ENCODE assay signal across 11 cellular contexts in the genomic region with DNA sequence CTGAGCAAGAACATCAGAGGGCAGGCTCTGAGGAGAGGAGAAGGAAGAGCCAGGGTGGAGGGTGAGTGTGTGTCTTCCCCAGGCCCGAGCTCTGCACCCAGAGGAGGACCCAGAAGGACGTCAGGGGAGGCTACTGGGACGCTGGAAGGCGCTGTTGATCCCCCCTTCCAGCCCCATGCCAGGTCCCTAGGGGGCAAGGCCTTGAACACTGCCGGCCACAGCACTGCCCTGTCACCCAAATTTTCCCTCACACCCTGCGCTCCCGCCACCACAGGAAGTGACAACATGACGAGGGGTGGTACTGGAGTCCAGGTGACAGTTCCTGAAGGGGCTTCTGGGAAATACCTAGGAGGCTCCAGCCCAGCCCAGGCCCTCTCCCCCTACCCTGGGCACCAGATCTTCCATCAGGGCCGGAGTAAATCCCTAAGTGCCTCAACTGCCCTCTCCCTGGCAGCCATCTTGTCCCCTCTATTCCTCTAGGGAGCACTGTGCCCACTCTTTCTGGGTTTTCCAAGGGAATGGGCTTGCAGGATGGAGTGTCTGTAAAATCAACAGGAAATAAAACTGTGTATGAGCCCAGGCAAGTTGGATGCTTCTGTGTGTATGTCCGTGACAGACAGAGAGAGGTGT. TPM values are rescaled to one million over a fixed set of nuclear protein-coding genes. Genes with fewer than 3 reads are reported as not detected.
DNase-seq lines count a peak whose midpoint lies in the region; ATAC-seq and TF ChIP-seq lines count a peak whose summit lies in the region.
"Had no signal": no experiment of that assay in that cellular context is flagged by ENCODE, and none has a peak within 500 bp of the region (broad histone marks: within the 10 kb centered on the region; RNA-seq: fewer than 3 reads in every experiment).

No MANE protein-coding gene starts in this region.

- H3K4me1 ChIP-seq in transverse colon, result peaks cover 30 to 67% (median 57%) of the 10 kb centered on the region in 4 donors

- H3K27ac ChIP-seq in transverse colon, result peak overlapping the region; percentile 72 to 89 (median 87)

- WGBS in transverse colon (ENCODE audit: low coverage in 1 of 2), 2 donors, result 71% methylated on average over 10 of the region's 10 CpGs; no CpG with 5 or more reads in 1 of the 2 donors

- no peak for TF ChIP-seq EP300 in transverse colon (IDR thresholded peaks at IDR 0.05; ENCODE audit: low read depth)

- H3K9me3 ChIP-seq in transverse colon, result no peaks in the 10 kb centered on the region

- DNase-seq in activated naive CD4-positive, alpha-beta T cell treated with anti-CD3 and anti-CD28 coated beads for 36 hours, result no peak
- DNase-seq in activated naive CD4-positive, alpha-beta T cell treated with Interleukin-2 at 50 U/mL for 16 hours, result no peak
- DNase-seq in activated CD8-positive, alpha-beta T cell treated with anti-CD3 and anti-CD28 coated beads, Interleukin-2, amount 10 ng/mL, durations not matched to agents 7 days and 5 days, result no peak
- DNase-seq in glutamatergic neuron (no peak), transverse colon (no peak), GM10266 (ENCODE audit: extremely low spot score) (no peak)
- DNase-seq: NK-92 treated with Interleukin-12 subunit alpha and Interleukin-12 subunit beta, amount 100 ng/mL, for 24 hours had no signal

- TF ChIP-seq POLR2A in transverse colon (IDR thresholded peaks at IDR 0.05), result no peak

- H3K4me1 Mint-ChIP-seq in activated naive CD4-positive, alpha-beta T cell treated with anti-CD3 and anti-CD28 coated beads for 36 hours (ENCODE audit: low read depth), result peaks cover 46% of the 10 kb centered on the region
- peaks cover 67% of the 10 kb centered on the region for H3K4me1 Mint-ChIP-seq in activated CD8-positive, alpha-beta T cell treated with anti-CD3 and anti-CD28 coated beads, Interleukin-2, amount 10 ng/mL, durations not matched to agents 7 days and 5 days (ENCODE audit: low read depth)
- H3K4me1 Mint-ChIP-seq in glutamatergic neuron (ENCODE audit: low read depth, unreplicated experiment), result peaks cover 54% of the 10 kb centered on the region

- TF ChIP-seq CTCF in glutamatergic neuron (IDR thresholded peaks at IDR 0.05; ENCODE audit: partially characterized antibody, unreplicated experiment), result no peak
- TF ChIP-seq CTCF in transverse colon (IDR thresholded peaks at IDR 0.05), result no peak
- no peak for TF ChIP-seq CTCF in GM10266 (IDR thresholded peaks at IDR 0.05; ENCODE audit: control insufficient read depth, insufficient read depth, low read depth, missing control alignments)

- H3K4me3 ChIP-seq in transverse colon, result no peak overlapping the region

- H3K9me3 Mint-ChIP-seq in activated naive CD4-positive, alpha-beta T cell treated with anti-CD3 and anti-CD28 coated beads for 36 hours, result no peaks in the 10 kb centered on the region
- no peaks in the 10 kb centered on the region for H3K9me3 Mint-ChIP-seq in activated CD8-positive, alpha-beta T cell treated with anti-CD3 and anti-CD28 coated beads, Interleukin-2, amount 10 ng/mL, durations not matched to agents 7 days and 5 days (ENCODE audit: insufficient read depth)
- H3K9me3 Mint-ChIP-seq in glutamatergic neuron (ENCODE audit: unreplicated experiment), result peaks cover 12% of the 10 kb centered on the region
- H3K9me3 Mint-ChIP-seq: activated naive CD4-positive, alpha-beta T cell treated with anti-CD3 and anti-CD28 coated beads, Interleukin-2, amount 50 U/mL, for 24 hours had no signal

- peak overlapping the region; percentile 83 for H3K4me3 Mint-ChIP-seq in activated naive CD4-positive, alpha-beta T cell treated with anti-CD3 and anti-CD28 coated beads for 36 hours
- H3K4me3 Mint-ChIP-seq in activated CD8-positive, alpha-beta T cell treated with anti-CD3 and anti-CD28 coated beads, Interleukin-2, amount 10 ng/mL, durations not matched to agents 7 days and 5 days, result peak overlapping the region; percentile 53
- H3K4me3 Mint-ChIP-seq in glutamatergic neuron (ENCODE audit: unreplicated experiment), result peak overlapping the region; percentile 75

- H3K27me3 Mint-ChIP-seq in activated naive CD4-positive, alpha-beta T cell treated with anti-CD3 and anti-CD28 coated beads for 36 hours (ENCODE audit: low read depth), result peaks cover 38% of the 10 kb centered on the region
- peaks cover 38% of the 10 kb centered on the region for H3K27me3 Mint-ChIP-seq in activated CD8-positive, alpha-beta T cell treated with anti-CD3 and anti-CD28 coated beads, Interleukin-2, amount 10 ng/mL, durations not matched to agents 7 days and 5 days (ENCODE audit: low read depth)
- H3K27me3 Mint-ChIP-seq in glutamatergic neuron (ENCODE audit: unreplicated experiment), result peaks cover 19% of the 10 kb centered on the region

- CTCF ChIA-PET in activated naive CD4-positive, alpha-beta T cell treated with anti-CD3 and anti-CD28 coated beads for 36 hours (lab: Charles Lee), result interaction anchor here (0.6 to 8.4 kb wide), 28 partner anchors 9 to 230 kb away, joined by 3 to 168 read pairs (median 8); partner anchors contain the start of genes BCAN, CRABP2, HAPLN2 and IQGAP3
- CTCF ChIA-PET in activated CD8-positive, alpha-beta T cell treated with anti-CD3 and anti-CD28 coated beads, Interleukin-2, amount 10 ng/mL, durations not matched to agents 7 days and 5 days (lab: Charles Lee), result interaction anchor here (0.7 to 8.5 kb wide), 28 partner anchors 8 to 274 kb away, joined by 3 to 240 read pairs (median 8); partner anchors contain the start of genes CRABP2, HAPLN2, ISG20L2 and METTL25B

- no peaks in the 10 kb centered on the region for H3K36me3 ChIP-seq in transverse colon

- no peak overlapping the region for H3K27ac Mint-ChIP-seq in activated naive CD4-positive, alpha-beta T cell treated with anti-CD3 and anti-CD28 coated beads for 36 hours
- peak overlapping the region; percentile 81 for H3K27ac Mint-ChIP-seq in activated CD8-positive, alpha-beta T cell treated with anti-CD3 and anti-CD28 coated beads, Interleukin-2, amount 10 ng/mL, durations not matched to agents 7 days and 5 days
- no peak overlapping the region for H3K27ac Mint-ChIP-seq in glutamatergic neuron (ENCODE audit: unreplicated experiment)

- in situ Hi-C loops in transverse colon (cut with MboI; ENCODE audit: low pct_ligation_motif_present in 1 of 4, low pct_unique_long_range_greater_than_20kb in 1 of 4, low sequenced_read_pairs in 3 of 4), result no loop called here

- no peak for ATAC-seq in activated CD8-positive, alpha-beta T cell treated with anti-CD3 and anti-CD28 coated beads, Interleukin-2, amount 10 ng/mL, durations not matched to agents 7 days and 5 days
- no peak for ATAC-seq in HG03378 (IDR thresholded peaks at IDR 0.05; ENCODE audit: unreplicated experiment)
- ATAC-seq in HG03439 (IDR thresholded peaks at IDR 0.05; ENCODE audit: unreplicated experiment), result no peak

- intact Hi-C loops in activated naive CD4-positive, alpha-beta T cell treated with anti-CD3 and anti-CD28 coated beads for 36 hours (cut with micrococcal nuclease), result no loop called here
- intact Hi-C loops in transverse colon (cut with DNase I; ENCODE audit: low total_unique reads), result loop anchor here (5.0 kb wide), 1 partner anchor 37 kb away; no protein-coding TSS in a partner anchor

- H3K27me3 ChIP-seq in transverse colon, result no peaks in the 10 kb centered on the region

- no peaks in the 10 kb centered on the region for H3K36me3 Mint-ChIP-seq in activated naive CD4-positive, alpha-beta T cell treated with anti-CD3 and anti-CD28 coated beads for 36 hours (ENCODE audit: low read depth)
- no peaks in the 10 kb centered on the region for H3K36me3 Mint-ChIP-seq in activated CD8-positive, alpha-beta T cell treated with anti-CD3 and anti-CD28 coated beads, Interleukin-2, amount 10 ng/mL, durations not matched to agents 7 days and 5 days (ENCODE audit: low read depth)
- no peaks in the 10 kb centered on the region for H3K36me3 Mint-ChIP-seq in glutamatergic neuron (ENCODE audit: unreplicated experiment)
- H3K36me3 Mint-ChIP-seq: activated naive CD4-positive, alpha-beta T cell treated with anti-CD3 and anti-CD28 coated beads, Interleukin-2, amount 50 U/mL, for 24 hours had no signal

- POLR2A ChIA-PET in activated CD8-positive, alpha-beta T cell treated with anti-CD3 and anti-CD28 coated beads, Interleukin-2, amount 10 ng/mL, durations not matched to agents 7 days and 5 days (lab: Charles Lee), result no interaction called here

RNA-seq across cellular contexts. Expression of gene BCAN, which starts 17.1 kb away (rescaled TPM):
- total RNA-seq in activated naive CD4-positive, alpha-beta T cell treated with anti-CD3 and anti-CD28 coated beads for 36 hours, result not detected
- total RNA-seq in activated CD8-positive, alpha-beta T cell treated with anti-CD3 and anti-CD28 coated beads, Interleukin-2, amount 10 ng/mL, durations not matched to agents 7 days and 5 days, result not detected
- total RNA-seq in glutamatergic neuron (ENCODE audit: unreplicated experiment) (10.3 TPM), transverse colon (under 1 TPM in 2 of 4 donors, not detected in 2; 0.55 to 0.95 TPM)
- total RNA-seq: esophagus mucosa had no signal

RNA-seq across cellular contexts. Expression of gene NES, which starts 18.1 kb away (rescaled TPM):
- total RNA-seq in activated naive CD4-positive, alpha-beta T cell treated with anti-CD3 and anti-CD28 coated beads for 36 hours, result not detected
- not detected for total RNA-seq in activated CD8-positive, alpha-beta T cell treated with anti-CD3 and anti-CD28 coated beads, Interleukin-2, amount 10 ng/mL, durations not matched to agents 7 days and 5 days
- total RNA-seq in glutamatergic neuron (ENCODE audit: unreplicated experiment), result 375 TPM
- total RNA-seq in transverse colon, result 10 to 100 TPM in 1 of 4 donors, 1 to 10 TPM in 3; 3.3 to 15.5 (median 5.5) TPM

RNA-seq across cellular contexts. Expression of gene HAPLN2, which starts 39.8 kb away (rescaled TPM):
- under 1 TPM; 0.40 to 0.55 TPM for total RNA-seq in activated naive CD4-positive, alpha-beta T cell treated with anti-CD3 and anti-CD28 coated beads for 36 hours
- total RNA-seq in activated CD8-positive, alpha-beta T cell treated with anti-CD3 and anti-CD28 coated beads, Interleukin-2, amount 10 ng/mL, durations not matched to agents 7 days and 5 days, result not detected
- total RNA-seq in glutamatergic neuron (ENCODE audit: unreplicated experiment) (0.71 TPM), transverse colon (1 to 10 TPM in 1 of 4 donors, under 1 TPM in 1, not detected in 2; 0.55 to 1.9 TPM)
- total RNA-seq: esophagus mucosa had no signal

RNA-seq across cellular contexts. Expression of gene CRABP2, which starts 46.3 kb away (rescaled TPM):
- under 1 TPM; 0.45 to 0.72 TPM for total RNA-seq in activated naive CD4-positive, alpha-beta T cell treated with anti-CD3 and anti-CD28 coated beads for 36 hours
- total RNA-seq in activated CD8-positive, alpha-beta T cell treated with anti-CD3 and anti-CD28 coated beads, Interleukin-2, amount 10 ng/mL, durations not matched to agents 7 days and 5 days, result 1 to 10 TPM; 1.3 to 1.9 TPM
- total RNA-seq in glutamatergic neuron (ENCODE audit: unreplicated experiment) (2.4 TPM), transverse colon (1 to 10 TPM in 1 of 4 donors, under 1 TPM in 1, not detected in 2; 0.79 to 1.9 TPM)

RNA-seq across cellular contexts. Expression of gene GPATCH4, which starts 57.8 kb away (rescaled TPM):
- 10 to 100 TPM; 37.5 to 38.3 TPM for total RNA-seq in activated naive CD4-positive, alpha-beta T cell treated with anti-CD3 and anti-CD28 coated beads for 36 hours
- total RNA-seq in activated CD8-positive, alpha-beta T cell treated with anti-CD3 and anti-CD28 coated beads, Interleukin-2, amount 10 ng/mL, durations not matched to agents 7 days and 5 days, result 10 to 100 TPM; 43.9 to 44.7 TPM
- total RNA-seq in glutamatergic neuron (ENCODE audit: unreplicated experiment) (13.2 TPM), transverse colon (100 to 1,000 TPM in 1 of 4 donors, 10 to 100 TPM in 3; 12.4 to 113 (median 28.9) TPM)

Comparison
In these comparisons a context has a peak if more than half of its experiments do, and no peak if none do; other contexts are left out.
1. RNA of gene NES, which starts 18.1 kb away (total RNA-seq): 375 TPM in glutamatergic neuron (single experiment); 3.3 to 15.5 TPM in transverse colon, not detected in activated naive CD4-positive, alpha-beta T cell treated with anti-CD3 and anti-CD28 coated beads for 36 hours and not detected in activated CD8-positive, alpha-beta T cell treated with anti-CD3 and anti-CD28 coated beads, Interleukin-2, amount 10 ng/mL, durations not matched to agents 7 days and 5 days; every median in the first group is over 10 times any median in the second.
2. Peak in every context shown above with its lines, with median percentiles within 50 percentile points of each other: H3K4me3 Mint-ChIP-seq.